Comparison of ENCODE assay signal across 12 cellular contexts in the genomic region with DNA sequence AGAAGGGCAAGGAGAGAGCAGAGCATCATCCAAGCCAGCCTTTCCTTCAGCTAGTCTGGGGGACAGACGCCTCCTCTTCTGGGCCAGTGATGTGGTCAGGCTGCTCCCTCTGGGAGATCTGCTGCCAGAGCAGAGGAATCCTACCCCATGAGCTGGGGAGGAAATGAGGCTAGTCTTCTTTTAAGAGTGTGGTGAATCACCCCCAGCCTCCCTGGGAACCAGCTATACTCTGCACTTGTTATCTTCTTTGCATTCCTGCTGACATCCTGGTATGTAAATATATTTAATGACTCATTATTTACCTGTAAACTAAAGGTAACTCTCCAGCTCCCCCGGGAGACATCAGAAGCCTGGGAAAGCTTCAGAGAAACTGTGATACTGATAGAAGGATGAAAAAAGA. TPM values are rescaled to one million over a fixed set of nuclear protein-coding genes. Genes with fewer than 3 reads are reported as not detected.
DNase-seq lines count a peak whose midpoint lies in the region; ATAC-seq and TF ChIP-seq lines count a peak whose summit lies in the region.
"Had no signal": no experiment of that assay in that cellular context is flagged by ENCODE, and none has a peak within 500 bp of the region (broad histone marks: within the 10 kb centered on the region; RNA-seq: fewer than 3 reads in every experiment).

No MANE protein-coding gene starts in this region.

- H2AK5ac ChIP-seq in IMR-90 (ENCODE audit: low read depth, low read length): no peak overlapping the region

- no TSS peak for BruUV-seq in Caco-2 (replicated peaks; lab: Mats Ljungman, UMichigan)
- BruUV-seq in IMR-90 (replicated peaks; lab: Mats Ljungman, UMichigan): no TSS peak

- H3K4me3 ChIP-seq in Caco-2 (ENCODE audit: low read depth, low read length) (no peak overlapping the region), IMR-90 (ENCODE audit: insufficient read depth, low read depth, low read length) (no peak overlapping the region), mesodermal cell (ENCODE audit: extremely low read depth, insufficient read depth, low read length, poor library complexity, severe bottlenecking) (no peak overlapping the region), upper lobe of right lung (no peak overlapping the region)

- peak overlapping the region; percentile 48 for H3K4me3 Mint-ChIP-seq in Caco-2 (ENCODE audit: unreplicated experiment)

- no peak overlapping the region for H2BK20ac ChIP-seq in IMR-90 (ENCODE audit: low read depth, low read length)

- H3K79me1 ChIP-seq in IMR-90 (ENCODE audit: low read depth in 1 of 2, low read length in 2 of 2): no peaks in the 10 kb centered on the region

- no peak overlapping the region for H4K8ac ChIP-seq in IMR-90 (ENCODE audit: low read depth in 2 of 2, low read length in 2 of 2)

- H3K9ac ChIP-seq in IMR-90 (ENCODE audit: low read depth, low read length): no peak overlapping the region

- no peaks in the 10 kb centered on the region for H4K20me1 ChIP-seq in IMR-90 (ENCODE audit: insufficient read depth, low read length)

- dilution Hi-C loops in IMR-90 (cut with HindIII; ENCODE audit: low sequenced_read_pairs, unreplicated experiment): no loop called here

- H3K27ac ChIP-seq in IMR-90 (ENCODE audit: insufficient read depth, low read length) (no peak overlapping the region; the same call in 1 of the 2 replicates), mesodermal cell (ENCODE audit: low read depth, low read length, severe bottlenecking) (peak overlapping the region; percentile 87), upper lobe of right lung (no peak overlapping the region)

- no peak overlapping the region for H3K18ac ChIP-seq in IMR-90 (ENCODE audit: low read depth, low read length)

- H3K27ac Mint-ChIP-seq in Caco-2 (ENCODE audit: unreplicated experiment): peak overlapping the region; percentile 91

- POLR2A ChIA-PET in Caco-2 (lab: Charles Lee): no interaction called here
- POLR2A ChIA-PET in IMR-90 (lab: Charles Lee; ENCODE audit: unreplicated experiment): no interaction called here

- TF ChIP-seq POLR2A in IMR-90 (IDR thresholded peaks at IDR 0.05; ENCODE audit: low read depth, low read length): no peak

- ATAC-seq in IMR-90 (ENCODE audit: low read depth): peak; percentile 44
- ATAC-seq in GM19324 (IDR thresholded peaks at IDR 0.05; ENCODE audit: low FRiP score, unreplicated experiment): no peak
- no peak for ATAC-seq in upper lobe of right lung
- no peak for ATAC-seq in HG02870 (IDR thresholded peaks at IDR 0.05; ENCODE audit: unreplicated experiment)
- ATAC-seq: right cardiac atrium had no signal

- no peak overlapping the region for H2AK9ac ChIP-seq in IMR-90 (replicated peaks; ENCODE audit: low read depth, low read length, poor library complexity)

- H3K4me1 ChIP-seq in Caco-2: peaks cover 27% of the 10 kb centered on the region
- no peaks in the 10 kb centered on the region for H3K4me1 ChIP-seq in IMR-90 (ENCODE audit: control insufficient read depth, insufficient read depth, low read length)
- peaks cover 28% of the 10 kb centered on the region for H3K4me1 ChIP-seq in mesodermal cell (ENCODE audit: control insufficient read depth, insufficient read depth, low read length, poor library complexity, severe bottlenecking)
- H3K4me1 ChIP-seq in upper lobe of right lung: no peaks in the 10 kb centered on the region

- no peak overlapping the region for H3K56ac ChIP-seq in IMR-90 (ENCODE audit: extremely low read depth, insufficient read depth, low read length)

- H3K9me3 Mint-ChIP-seq in Caco-2 (ENCODE audit: unreplicated experiment): no peaks in the 10 kb centered on the region

- H3K4me2 ChIP-seq in IMR-90 (ENCODE audit: low read depth, low read length): no peak overlapping the region

- H3K27me3 Mint-ChIP-seq in Caco-2 (ENCODE audit: insufficient read depth, unreplicated experiment): no peaks in the 10 kb centered on the region

- H3K23ac ChIP-seq in IMR-90 (ENCODE audit: low read depth, low read length): no peak overlapping the region

- no peak overlapping the region for H3K14ac ChIP-seq in IMR-90 (replicated peaks; ENCODE audit: low read depth, low read length)

- H3K36me3 ChIP-seq in Caco-2 (ENCODE audit: control insufficient read depth, insufficient read depth, low read length) (no peaks in the 10 kb centered on the region), IMR-90 (ENCODE audit: control insufficient read depth, insufficient read depth, low read length) (no peaks in the 10 kb centered on the region), mesodermal cell (ENCODE audit: control insufficient read depth, insufficient read depth, low read length) (no peaks in the 10 kb centered on the region), upper lobe of right lung (no peaks in the 10 kb centered on the region)

- no peak overlapping the region for H2BK15ac ChIP-seq in IMR-90 (ENCODE audit: low read depth, low read length)

- TF ChIP-seq CTCF in Caco-2 (IDR thresholded peaks at IDR 0.05; ENCODE audit: insufficient read depth in 1 of 2, low read depth in 1 of 2, low read length in 1 of 2, severe bottlenecking in 1 of 2, unreplicated experiment in 1 of 2): no peak
- no peak for TF ChIP-seq CTCF in IMR-90 (conservative IDR thresholded peaks at IDR 0.05; ENCODE audit: low read depth, low read length)
- TF ChIP-seq CTCF in upper lobe of right lung (IDR thresholded peaks at IDR 0.05): no peak

- H3K27me3 ChIP-seq in Caco-2 (replicated peaks; ENCODE audit: control insufficient read depth, insufficient read depth, low read length): no peaks in the 10 kb centered on the region
- H3K27me3 ChIP-seq in IMR-90 (ENCODE audit: control insufficient read depth, insufficient read depth, low read length): peaks cover 4% of the 10 kb centered on the region
- peaks cover 13% of the 10 kb centered on the region for H3K27me3 ChIP-seq in upper lobe of right lung

- DNase-seq in Caco-2: peak; percentile 79 to 83
- DNase-seq in IMR-90: peak; percentile 46
- DNase-seq in amniotic stem cell (lab: John Stamatoyannopoulos, UW): peak; percentile 61
- no peak for DNase-seq in upper lobe of right lung
- DNase-seq in NAMALWA (ENCODE audit: low spot score): no peak
- DNase-seq: NCI-H2029, right cardiac atrium had no signal

- no peak overlapping the region for H2AFZ ChIP-seq in IMR-90 (replicated peaks; ENCODE audit: low read length, poor library complexity)

- intact Hi-C loops in Caco-2 (cut with micrococcal nuclease; ENCODE audit: unreplicated experiment) (loop anchor here (1.0 kb wide), 2 partner anchors 41 to 53 kb away; no protein-coding TSS in a partner anchor), IMR-90 (cut with micrococcal nuclease) (no loop called here), upper lobe of right lung (cut with DNase I) (no loop called here)

- H3K9me3 ChIP-seq in Caco-2 (no peaks in the 10 kb centered on the region), IMR-90 (ENCODE audit: control insufficient read depth, insufficient read depth, low read length) (no peaks in the 10 kb centered on the region), mesodermal cell (ENCODE audit: control insufficient read depth, low read length) (no peaks in the 10 kb centered on the region), upper lobe of right lung (no peaks in the 10 kb centered on the region)

- no peak overlapping the region for H2BK5ac ChIP-seq in IMR-90 (ENCODE audit: low read depth, low read length, poor library complexity, severe bottlenecking)

- CTCF ChIA-PET in Caco-2 (lab: Charles Lee): interaction anchor here (0.8 to 1.5 kb wide), 12 partner anchors 27 to 532 kb away, joined by 3 to 14 read pairs (median 4); no protein-coding TSS in a partner anchor
- CTCF ChIA-PET in IMR-90 (lab: Yijun Ruan, JAX): interaction anchor here (0.6 to 0.9 kb wide), 2 partner anchors 30 to 453 kb away, joined by 3 read pairs; no protein-coding TSS in a partner anchor

- 0% methylated on average over 1 of the region's 2 CpGs; no CpG with 5 or more reads in 1 of the 2 experiments for WGBS in IMR-90 (ENCODE audit: extremely low coverage in 2 of 2, insufficient read length in 1 of 2), 2 experiments
- WGBS in mesodermal cell (ENCODE audit: insufficient coverage in 2 of 2), 2 experiments: 40% methylated on average over 1 of the region's 2 CpGs; no CpG with 5 or more reads in 1 of the 2 experiments

- H3K36me3 Mint-ChIP-seq in Caco-2 (ENCODE audit: insufficient read depth, unreplicated experiment): no peaks in the 10 kb centered on the region

- H4K5ac ChIP-seq in IMR-90 (ENCODE audit: low read depth, low read length): no peak overlapping the region

- no peaks in the 10 kb centered on the region for H3K9me1 ChIP-seq in IMR-90 (ENCODE audit: insufficient read depth, low read length)

- TF ChIP-seq RAD21 in IMR-90 (IDR thresholded peaks at IDR 0.05; ENCODE audit: low read length): no peak

- no peak overlapping the region for H4K91ac ChIP-seq in IMR-90 (ENCODE audit: insufficient read depth, low read depth, low read length)

- in situ Hi-C loops in IMR-90 (cut with MboI; ENCODE audit: low sequenced_read_pairs): no loop called here

- H3K4me1 Mint-ChIP-seq in Caco-2 (ENCODE audit: low read depth, unreplicated experiment): peaks cover 30% of the 10 kb centered on the region

- no peak overlapping the region for H3K4ac ChIP-seq in IMR-90 (ENCODE audit: low read depth, low read length)

- no peak overlapping the region for H2BK120ac ChIP-seq in IMR-90 (ENCODE audit: low read depth, low read length)

TF ChIP-seq in IMR-90, 13 proteins besides CTCF, POLR2A, EP300 and RAD21:
- no peak for TF ChIP-seq RCOR1 (IDR thresholded peaks at IDR 0.05; ENCODE audit: insufficient replicate concordance, low read length)
- no peak for TF ChIP-seq MXI1 (IDR thresholded peaks at IDR 0.05; ENCODE audit: borderline replicate concordance, low read depth, low read length)
- TF ChIP-seq BHLHE40 (IDR thresholded peaks at IDR 0.05; ENCODE audit: low read depth, low read length): no peak

RNA-seq across cellular contexts. Expression of gene EPHB6, which starts 41.6 kb away (rescaled TPM):
- 2.7 and 3.9 TPM in 2 replicates for total RNA-seq in Caco-2 (2022)
- under 0.01 TPM in 2 replicates for total RNA-seq in IMR-90 (2012; rRNA removed)
- polyA plus RNA-seq in IMR-90 (2012; rRNA removed): 0.60 and 0.75 TPM in 2 replicates
- 0.45 and 0.99 TPM in 2 replicates for polyA plus RNA-seq in IMR-90 (2012; cell fraction: cytosol; rRNA removed)
- polyA plus RNA-seq in IMR-90 (2012; cell fraction: nucleus; rRNA removed; ENCODE audit: low replicate concordance): 0.77 and 1.9 TPM in 2 replicates
- 15.5 TPM for polyA plus RNA-seq in mesodermal cell (2013, experiment 1 of 2)
- 13.9 TPM for polyA plus RNA-seq in mesodermal cell (2013, experiment 2 of 2)
- total RNA-seq in upper lobe of right lung: 12.8 TPM

RNA-seq across cellular contexts. Expression of gene PRSS2, which starts 42.5 kb away (rescaled TPM):
- total RNA-seq in Caco-2 (2022) (8.8 and 9.3 TPM in 2 replicates), IMR-90 (2012; rRNA removed) (not detected in 2 replicates), upper lobe of right lung (not detected)
- polyA plus RNA-seq in IMR-90 (2012; rRNA removed): not detected in 2 replicates
- polyA plus RNA-seq in IMR-90 (2012; cell fraction: cytosol; rRNA removed): not detected in 2 replicates
- not detected in 2 replicates for polyA plus RNA-seq in IMR-90 (2012; cell fraction: nucleus; rRNA removed; ENCODE audit: low replicate concordance)
- not detected for polyA plus RNA-seq in mesodermal cell (2013, experiment 1 of 2)
- not detected for polyA plus RNA-seq in mesodermal cell (2013, experiment 2 of 2)
- total RNA-seq: subcutaneous adipose tissue; T-helper 1 cell treated with Interleukin-12 subunit alpha and Interleukin-12 subunit beta and Interleukin-4 antibody, amounts not matched to agents 30 ng/mL and 1 ng/mL, for 36 hours had no signal

Comparison
In these comparisons a context has a peak if more than half of its experiments do, and no peak if none do; other contexts are left out.
1. DNase-seq: peak in Caco-2 (2 of 2), IMR-90 (single experiment) and amniotic stem cell (single experiment); none in upper lobe of right lung (single experiment) and NAMALWA (single experiment).